ENCODE assay signal across 8 cellular contexts in the genomic region with DNA sequence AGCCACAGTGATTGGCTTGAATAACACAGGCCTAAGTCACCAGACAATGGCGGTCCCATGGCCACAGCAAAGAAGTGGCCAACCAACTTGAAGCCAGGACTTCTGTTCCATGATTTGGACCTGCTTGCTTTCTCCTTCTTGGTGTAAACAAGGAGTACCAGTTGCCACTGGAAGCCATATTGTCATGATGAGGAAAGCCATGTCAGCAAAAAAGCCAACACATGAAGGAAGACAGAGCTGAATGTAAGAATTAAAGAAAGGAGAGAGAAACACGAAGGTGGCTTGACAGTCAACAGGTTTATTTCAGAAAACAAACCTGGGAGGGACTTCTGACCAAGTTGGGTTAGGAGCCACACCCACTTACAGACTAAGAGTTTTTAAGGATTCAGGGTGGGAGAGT.
"Had no signal": no experiment of that assay in that cellular context is flagged by ENCODE, and none has a peak within 500 bp of the region (broad histone marks: within the 10 kb centered on the region; RNA-seq: fewer than 3 reads in every experiment).

No MANE protein-coding gene starts in this region.

- H2AFZ ChIP-seq: GM23248 had no signal

- H3K4me3 ChIP-seq: GM23248 had no signal

- H3K27ac ChIP-seq: GM23248, KMS-11 had no signal

- H3K9ac ChIP-seq: GM23248, KMS-11 had no signal

- FAIRE-seq: H54, HTR-8/SVneo had no signal

- H3K4me2 ChIP-seq: KMS-11 had no signal

- DNase-seq: GM23248, GOT3, H9, HCEC 1CT, KBM-7 had no signal
